ENCODE assay signal across 1 cellular context in the genomic region with DNA sequence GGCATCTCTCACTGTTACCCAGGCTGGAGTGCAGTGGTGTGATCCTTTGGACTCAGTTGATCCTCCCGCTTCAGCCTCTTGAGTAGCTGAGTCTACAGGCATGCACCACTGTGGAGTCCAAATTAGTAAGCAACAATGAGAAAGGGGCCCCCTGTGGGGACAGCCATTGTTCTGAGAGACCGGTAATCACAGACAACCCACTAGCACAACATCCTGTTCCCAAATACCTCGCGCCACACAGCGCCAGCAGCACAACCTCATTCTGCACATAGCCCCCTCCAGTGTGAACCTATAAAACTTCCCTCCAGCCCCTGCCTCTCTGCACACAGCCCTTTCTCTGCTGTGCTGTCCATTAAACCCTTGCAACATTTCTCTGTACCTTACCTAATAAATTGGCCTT.
TF ChIP-seq lines count a peak whose summit lies in the region.

No MANE protein-coding gene starts in this region.

TF ChIP-seq in HEK293, 187 proteins besides CTCF, POLR2A, EP300 and RAD21 (continued from another document):
- TF ChIP-seq, protein P1, sequence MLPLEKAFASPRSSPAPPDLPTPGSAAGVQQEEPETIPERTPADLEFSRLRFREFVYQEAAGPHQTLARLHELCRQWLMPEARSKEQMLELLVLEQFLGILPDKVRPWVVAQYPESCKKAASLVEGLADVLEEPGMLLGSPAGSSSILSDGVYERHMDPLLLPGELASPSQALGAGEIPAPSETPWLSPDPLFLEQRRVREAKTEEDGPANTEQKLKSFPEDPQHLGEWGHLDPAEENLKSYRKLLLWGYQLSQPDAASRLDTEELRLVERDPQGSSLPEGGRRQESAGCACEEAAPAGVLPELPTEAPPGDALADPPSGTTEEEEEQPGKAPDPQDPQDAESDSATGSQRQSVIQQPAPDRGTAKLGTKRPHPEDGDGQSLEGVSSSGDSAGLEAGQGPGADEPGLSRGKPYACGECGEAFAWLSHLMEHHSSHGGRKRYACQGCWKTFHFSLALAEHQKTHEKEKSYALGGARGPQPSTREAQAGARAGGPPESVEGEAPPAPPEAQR (tag by site-specific recombination; IDR thresholded peaks at IDR 0.05), result no peak
- no peak for TF ChIP-seq ZNF707 (tag by site-specific recombination; IDR thresholded peaks at IDR 0.05)
- no peak for TF ChIP-seq ZBTB7A (tag by site-specific recombination; IDR thresholded peaks at IDR 0.05; ENCODE audit: low read depth)
- TF ChIP-seq, protein P2, sequence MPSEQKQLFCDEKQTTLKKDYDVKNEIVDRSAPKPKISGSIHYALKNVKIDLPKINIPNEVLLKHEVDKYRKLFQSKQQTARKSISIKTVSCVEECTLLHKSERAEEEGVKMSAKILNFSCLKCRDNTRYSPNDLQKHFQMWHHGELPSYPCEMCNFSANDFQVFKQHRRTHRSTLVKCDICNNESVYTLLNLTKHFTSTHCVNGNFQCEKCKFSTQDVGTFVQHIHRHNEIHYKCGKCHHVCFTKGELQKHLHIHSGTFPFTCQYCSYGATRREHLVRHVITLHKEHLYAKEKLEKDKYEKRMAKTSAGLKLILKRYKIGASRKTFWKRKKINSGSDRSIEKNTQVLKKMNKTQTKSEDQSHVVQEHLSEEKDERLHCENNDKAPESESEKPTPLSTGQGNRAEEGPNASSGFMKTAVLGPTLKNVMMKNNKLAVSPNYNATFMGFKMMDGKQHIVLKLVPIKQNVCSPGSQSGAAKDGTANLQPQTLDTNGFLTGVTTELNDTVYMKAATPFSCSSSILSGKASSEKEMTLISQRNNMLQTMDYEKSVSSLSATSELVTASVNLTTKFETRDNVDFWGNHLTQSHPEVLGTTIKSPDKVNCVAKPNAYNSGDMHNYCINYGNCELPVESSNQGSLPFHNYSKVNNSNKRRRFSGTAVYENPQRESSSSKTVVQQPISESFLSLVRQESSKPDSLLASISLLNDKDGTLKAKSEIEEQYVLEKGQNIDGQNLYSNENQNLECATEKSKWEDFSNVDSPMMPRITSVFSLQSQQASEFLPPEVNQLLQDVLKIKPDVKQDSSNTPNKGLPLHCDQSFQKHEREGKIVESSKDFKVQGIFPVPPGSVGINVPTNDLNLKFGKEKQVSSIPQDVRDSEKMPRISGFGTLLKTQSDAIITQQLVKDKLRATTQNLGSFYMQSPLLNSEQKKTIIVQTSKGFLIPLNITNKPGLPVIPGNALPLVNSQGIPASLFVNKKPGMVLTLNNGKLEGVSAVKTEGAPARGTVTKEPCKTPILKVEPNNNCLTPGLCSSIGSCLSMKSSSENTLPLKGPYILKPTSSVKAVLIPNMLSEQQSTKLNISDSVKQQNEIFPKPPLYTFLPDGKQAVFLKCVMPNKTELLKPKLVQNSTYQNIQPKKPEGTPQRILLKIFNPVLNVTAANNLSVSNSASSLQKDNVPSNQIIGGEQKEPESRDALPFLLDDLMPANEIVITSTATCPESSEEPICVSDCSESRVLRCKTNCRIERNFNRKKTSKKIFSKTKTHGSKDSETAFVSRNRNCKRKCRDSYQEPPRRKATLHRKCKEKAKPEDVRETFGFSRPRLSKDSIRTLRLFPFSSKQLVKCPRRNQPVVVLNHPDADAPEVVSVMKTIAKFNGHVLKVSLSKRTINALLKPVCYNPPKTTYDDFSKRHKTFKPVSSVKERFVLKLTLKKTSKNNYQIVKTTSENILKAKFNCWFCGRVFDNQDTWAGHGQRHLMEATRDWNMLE (tag by site-specific recombination; conservative IDR thresholded peaks at IDR 0.05; ENCODE audit: low read depth), result no peak
- TF ChIP-seq ZNF23 (tag by site-specific recombination; IDR thresholded peaks at IDR 0.05; ENCODE audit: borderline replicate concordance), result no peak
- TF ChIP-seq, protein P3, sequence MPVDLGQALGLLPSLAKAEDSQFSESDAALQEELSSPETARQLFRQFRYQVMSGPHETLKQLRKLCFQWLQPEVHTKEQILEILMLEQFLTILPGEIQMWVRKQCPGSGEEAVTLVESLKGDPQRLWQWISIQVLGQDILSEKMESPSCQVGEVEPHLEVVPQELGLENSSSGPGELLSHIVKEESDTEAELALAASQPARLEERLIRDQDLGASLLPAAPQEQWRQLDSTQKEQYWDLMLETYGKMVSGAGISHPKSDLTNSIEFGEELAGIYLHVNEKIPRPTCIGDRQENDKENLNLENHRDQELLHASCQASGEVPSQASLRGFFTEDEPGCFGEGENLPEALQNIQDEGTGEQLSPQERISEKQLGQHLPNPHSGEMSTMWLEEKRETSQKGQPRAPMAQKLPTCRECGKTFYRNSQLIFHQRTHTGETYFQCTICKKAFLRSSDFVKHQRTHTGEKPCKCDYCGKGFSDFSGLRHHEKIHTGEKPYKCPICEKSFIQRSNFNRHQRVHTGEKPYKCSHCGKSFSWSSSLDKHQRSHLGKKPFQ (tag by site-specific recombination; IDR thresholded peaks at IDR 0.05), result 0 out of 2 replicates have a peak, but pooled peaks have one; percentile 28
- no peak for TF ChIP-seq GFI1B (tag by site-specific recombination; IDR thresholded peaks at IDR 0.05)
- TF ChIP-seq, protein P4, sequence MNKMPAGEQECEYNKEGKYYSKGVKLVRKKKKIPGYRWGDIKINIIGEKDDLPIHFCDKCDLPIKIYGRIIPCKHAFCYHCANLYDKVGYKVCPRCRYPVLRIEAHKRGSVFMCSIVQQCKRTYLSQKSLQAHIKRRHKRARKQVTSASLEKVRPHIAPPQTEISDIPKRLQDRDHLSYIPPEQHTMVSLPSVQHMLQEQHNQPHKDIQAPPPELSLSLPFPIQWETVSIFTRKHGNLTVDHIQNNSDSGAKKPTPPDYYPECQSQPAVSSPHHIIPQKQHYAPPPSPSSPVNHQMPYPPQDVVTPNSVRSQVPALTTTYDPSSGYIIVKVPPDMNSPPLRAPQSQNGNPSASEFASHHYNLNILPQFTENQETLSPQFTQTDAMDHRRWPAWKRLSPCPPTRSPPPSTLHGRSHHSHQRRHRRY (tag by site-specific recombination; IDR thresholded peaks at IDR 0.05), result no peak
- no peak for TF ChIP-seq ZNF248 (tag by site-specific recombination; IDR thresholded peaks at IDR 0.05)
- TF ChIP-seq SP2 (tag by site-specific recombination; IDR thresholded peaks at IDR 0.05), result no peak
- TF ChIP-seq ZBTB1 (tag by site-specific recombination; IDR thresholded peaks at IDR 0.05), result no peak
- TF ChIP-seq ZNF544 (tag by site-specific recombination; IDR thresholded peaks at IDR 0.05), result no peak
- TF ChIP-seq, protein P5, sequence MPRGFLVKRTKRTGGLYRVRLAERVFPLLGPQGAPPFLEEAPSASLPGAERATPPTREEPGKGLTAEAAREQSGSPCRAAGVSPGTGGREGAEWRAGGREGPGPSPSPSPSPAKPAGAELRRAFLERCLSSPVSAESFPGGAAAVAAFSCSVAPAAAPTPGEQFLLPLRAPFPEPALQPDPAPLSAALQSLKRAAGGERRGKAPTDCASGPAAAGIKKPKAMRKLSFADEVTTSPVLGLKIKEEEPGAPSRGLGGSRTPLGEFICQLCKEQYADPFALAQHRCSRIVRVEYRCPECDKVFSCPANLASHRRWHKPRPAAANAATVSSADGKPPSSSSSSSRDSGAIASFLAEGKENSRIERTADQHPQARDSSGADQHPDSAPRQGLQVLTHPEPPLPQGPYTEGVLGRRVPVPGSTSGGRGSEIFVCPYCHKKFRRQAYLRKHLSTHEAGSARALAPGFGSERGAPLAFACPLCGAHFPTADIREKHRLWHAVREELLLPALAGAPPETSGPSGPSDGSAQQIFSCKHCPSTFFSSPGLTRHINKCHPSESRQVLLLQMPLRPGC (tag by site-specific recombination; IDR thresholded peaks at IDR 0.05), result no peak
- no peak for TF ChIP-seq ZNF140 (tag by site-specific recombination; IDR thresholded peaks at IDR 0.05)
- no peak for TF ChIP-seq ZNF629 (tag by site-specific recombination; IDR thresholded peaks at IDR 0.05)
- TF ChIP-seq SETDB1 (IDR thresholded peaks at IDR 0.05; ENCODE audit: insufficient read length, low read length), result no peak
